ENCODE assay signal across 11 cellular contexts in the genomic region with DNA sequence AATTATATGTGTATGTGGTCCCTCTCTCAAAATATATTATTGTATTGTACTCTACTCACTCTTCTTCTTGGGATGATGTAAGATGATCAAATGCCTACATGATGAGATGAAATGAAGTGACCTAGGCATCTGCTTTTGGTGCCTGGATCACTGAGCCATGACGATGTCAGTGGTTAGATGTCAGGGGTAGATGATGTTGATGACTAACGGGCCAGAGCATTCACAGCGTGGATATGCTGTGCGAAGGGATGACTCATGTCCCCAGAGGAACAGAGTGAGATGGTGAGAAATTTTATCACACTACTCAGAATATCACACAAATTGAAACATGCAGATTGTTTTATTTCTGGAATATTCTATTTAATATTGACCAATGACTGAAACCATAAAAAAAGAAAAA.
DNase-seq lines count a peak whose midpoint lies in the region; ATAC-seq lines count a peak whose summit lies in the region.
"Had no signal": no experiment of that assay in that cellular context is flagged by ENCODE, and none has a peak within 500 bp of the region (broad histone marks: within the 10 kb centered on the region; RNA-seq: fewer than 3 reads in every experiment).

No MANE protein-coding gene starts in this region.

- H4K5ac ChIP-seq in mesendoderm (ENCODE audit: low read length): no peak overlapping the region

- H2BK5ac ChIP-seq in mesendoderm (ENCODE audit: low read length): no peak overlapping the region

- no peaks in the 10 kb centered on the region for H3K4me1 ChIP-seq in mesendoderm (ENCODE audit: control insufficient read depth, low read depth, low read length)
- H3K4me1 ChIP-seq: thyroid gland had no signal

- no peak overlapping the region for H2BK120ac ChIP-seq in mesendoderm (ENCODE audit: low read depth, low read length)

- no peak overlapping the region for H3K18ac ChIP-seq in mesendoderm (ENCODE audit: low read length)

- ATAC-seq in HG03439 (IDR thresholded peaks at IDR 0.05; ENCODE audit: unreplicated experiment) (peak; percentile 90), HG02759 (IDR thresholded peaks at IDR 0.05; ENCODE audit: unreplicated experiment) (no peak)

- H2AK5ac ChIP-seq in mesendoderm (ENCODE audit: low read length): no peak overlapping the region

- no peak overlapping the region for H3K23ac ChIP-seq in mesendoderm (ENCODE audit: low read length)

- no CpG with 5 or more reads among the region's 4 CpGs for WGBS in mesendoderm (ENCODE audit: extremely low coverage, insufficient coverage, low lambda C conversion rate)

- H3K56ac ChIP-seq in mesendoderm (ENCODE audit: low read length): no peak overlapping the region

- no peaks in the 10 kb centered on the region for H3K27me3 ChIP-seq in mesendoderm (ENCODE audit: insufficient read depth, low read length, poor library complexity)
- H3K27me3 ChIP-seq: thyroid gland had no signal

- H3K36me3 ChIP-seq in mesendoderm (ENCODE audit: control insufficient read depth, insufficient read depth, low read length): no peaks in the 10 kb centered on the region
- H3K36me3 ChIP-seq: thyroid gland had no signal

- DNase-seq in ELR (ENCODE audit: low read depth) (peak; percentile 4), SW 1271 (lab: John Stamatoyannopoulos, UW) (peak; percentile 64 to 77), mesendoderm (peak; percentile 66), HCEC 1CT (no peak), D341Med (ENCODE audit: low spot score) (no peak)
- no peak for DNase-seq in activated CD4-positive, alpha-beta T cell treated with anti-CD3 and anti-CD28 coated beads for 4 hours
- DNase-seq: IMR-90, RPMI8226, thyroid gland had no signal

- no peaks in the 10 kb centered on the region for H3K79me2 ChIP-seq in mesendoderm (ENCODE audit: control insufficient read depth, insufficient read depth, low read length)

- H3K9ac ChIP-seq in mesendoderm (ENCODE audit: low read length): no peak overlapping the region

- H2BK15ac ChIP-seq in mesendoderm (replicated peaks; ENCODE audit: low read depth): no peak overlapping the region

- no peak overlapping the region for H4K8ac ChIP-seq in mesendoderm (ENCODE audit: low read depth, low read length)

- no peak overlapping the region for H3K4me2 ChIP-seq in mesendoderm (ENCODE audit: low read length)

- no peak overlapping the region for H3K27ac ChIP-seq in mesendoderm (ENCODE audit: low read depth, low read length)
- H3K27ac ChIP-seq: thyroid gland had no signal

- H3K4ac ChIP-seq in mesendoderm (ENCODE audit: low read depth, low read length): no peak overlapping the region

- H3K4me3 ChIP-seq in mesendoderm (ENCODE audit: low read length): no peak overlapping the region
- H3K4me3 ChIP-seq: thyroid gland had no signal

- no peaks in the 10 kb centered on the region for H3K79me1 ChIP-seq in mesendoderm (ENCODE audit: low read length)

Comparison
In these comparisons a context has a peak if more than half of its experiments do, and no peak if none do; other contexts are left out.
1. DNase-seq: peak in ELR (single experiment), SW 1271 (2 of 2) and mesendoderm (single experiment); none in activated CD4-positive, alpha-beta T cell treated with anti-CD3 and anti-CD28 coated beads for 4 hours (0 of 2), HCEC 1CT (single experiment) and D341Med (single experiment).